ENCODE assay signal across 15 cellular contexts in genomic region chr14:98580131-98580678, GRCh38.
A peak's percentile ranks its signal among the peaks of the same experiment; 100 is the strongest.
DNase-seq lines count a peak whose midpoint lies in the region; ATAC-seq, FAIRE-seq and TF ChIP-seq lines count a peak whose summit lies in the region.
"Had no signal": no experiment of that assay in that cellular context is flagged by ENCODE, and none has a peak within 500 bp of the region (broad histone marks: within the 10 kb centered on the region; RNA-seq: fewer than 3 reads in every experiment).

No MANE protein-coding gene starts in this region.

- peaks cover 8% of the 10 kb centered on the region for H3K27me3 Mint-ChIP-seq in endodermal cell (ENCODE audit: insufficient read depth)

- H3K27ac Mint-ChIP-seq in endodermal cell, result no peak overlapping the region
- H3K27ac Mint-ChIP-seq: mesothelial cell of epicardium had no signal

- H3K9ac ChIP-seq in HepG2 (ENCODE audit: insufficient read depth, low read depth, low read length) (no peak overlapping the region), endodermal cell (ENCODE audit: extremely low read depth, low read length, poor library complexity, severe bottlenecking) (no peak overlapping the region)
- H3K9ac ChIP-seq: parathyroid adenoma had no signal

- under 1% methylated on average over 3 of the region's 3 CpGs for WGBS in HepG2 (ENCODE audit: low lambda C conversion rate)
- 2% methylated on average over 3 of the region's 3 CpGs for WGBS in right lobe of liver (ENCODE audit: insufficient coverage, low coverage, low lambda C conversion rate, missing lambda C conversion rate)
- no CpG with 5 or more reads among the region's 3 CpGs for WGBS in endodermal cell (ENCODE audit: insufficient coverage in 1 of 2, insufficient read length in 1 of 2), 2 experiments

- no peak for FAIRE-seq in HepG2 (lab: Jason Lieb, UNC)

- H3K4me2 ChIP-seq in HepG2 (ENCODE audit: low read depth, low read length), result no peak overlapping the region

- POLR2A ChIA-PET in HepG2 (lab: Yijun Ruan, JAX), result no interaction called here

- no peaks in the 10 kb centered on the region for H3K9me3 Mint-ChIP-seq in endodermal cell
- H3K9me3 Mint-ChIP-seq: mesothelial cell of epicardium had no signal

- no TSS peak for BruUV-seq in HepG2 (replicated peaks; lab: Mats Ljungman, UMichigan)

- H3K4me3 ChIP-seq in HepG2 (replicated peaks in 1 of 3; ENCODE audit: insufficient read depth in 1 of 3, low read depth in 2 of 3, low read length in 3 of 3) (no peak overlapping the region), right lobe of liver (no peak overlapping the region), endodermal cell (ENCODE audit: low read length) (no peak overlapping the region)

- TF ChIP-seq POLR2A in HepG2 (IDR thresholded peaks at IDR 0.05; ENCODE audit: insufficient read depth in 1 of 2, low read depth in 2 of 2, low read length in 2 of 2) (no peak), right lobe of liver (IDR thresholded peaks at IDR 0.05) (no peak)

- H3K36me3 Mint-ChIP-seq in endodermal cell (ENCODE audit: low read depth), result no peaks in the 10 kb centered on the region
- H3K36me3 Mint-ChIP-seq: mesothelial cell of epicardium had no signal

- no peak for ATAC-seq in HepG2
- ATAC-seq in right lobe of liver, result no peak
- ATAC-seq in GM19023 (IDR thresholded peaks at IDR 0.05; ENCODE audit: unreplicated experiment), result no peak

- no peak for TF ChIP-seq CTCF in HepG2 (CRISPR knock-in tag; IDR thresholded peaks at IDR 0.05)
- no peak for TF ChIP-seq CTCF in right lobe of liver (IDR thresholded peaks at IDR 0.05)
- TF ChIP-seq CTCF in endodermal cell (conservative IDR thresholded peaks at IDR 0.05), result no peak
- no peak for TF ChIP-seq CTCF in GM10266 (IDR thresholded peaks at IDR 0.05; ENCODE audit: control insufficient read depth, insufficient read depth, low read depth, missing control alignments)

- no peaks in the 10 kb centered on the region for H3K27me3 ChIP-seq in HepG2 (ENCODE audit: control insufficient read depth in 1 of 2, insufficient read depth in 2 of 2, low read length in 2 of 2)
- no peaks in the 10 kb centered on the region for H3K27me3 ChIP-seq in right lobe of liver
- H3K27me3 ChIP-seq in endodermal cell (ENCODE audit: control insufficient read depth, insufficient read depth, low read length, poor library complexity, severe bottlenecking), result no peaks in the 10 kb centered on the region

- DNase-seq in HepG2 (ENCODE audit: low spot score) (no peak), right lobe of liver (no peak), endodermal cell (peak; percentile 69), NCI-H345 (lab: John Stamatoyannopoulos, UW) (no peak), GM10266 (ENCODE audit: extremely low spot score) (no peak), GM03348 (ENCODE audit: low spot score) (no peak)
- DNase-seq: amygdala; C1 segment of cervical spinal cord; effector CD8-positive, alpha-beta T cell; glutamatergic neuron; NCI-H774 had no signal

- H3K4me3 Mint-ChIP-seq in endodermal cell, result no peak overlapping the region
- H3K4me3 Mint-ChIP-seq: mesothelial cell of epicardium had no signal

- no peak for TF ChIP-seq EP300 in HepG2 (IDR thresholded peaks at IDR 0.05; ENCODE audit: low read depth in 2 of 2, low read length in 2 of 2)
- TF ChIP-seq EP300 in HepG2 (CRISPR knock-in tag; IDR thresholded peaks at IDR 0.05; ENCODE audit: borderline replicate concordance), result no peak

- H3K27ac ChIP-seq in HepG2 (ENCODE audit: extremely low read length, insufficient read depth, low read length) (no peak overlapping the region), right lobe of liver (no peak overlapping the region), endodermal cell (ENCODE audit: low read depth, low read length) (no peak overlapping the region)
- H3K27ac ChIP-seq: parathyroid adenoma had no signal

- H3K4me1 ChIP-seq in HepG2 (ENCODE audit: insufficient read depth, low read length), result no peaks in the 10 kb centered on the region
- no peaks in the 10 kb centered on the region for H3K4me1 ChIP-seq in right lobe of liver
- no peaks in the 10 kb centered on the region for H3K4me1 ChIP-seq in endodermal cell (ENCODE audit: control insufficient read depth, insufficient read depth, low read length)
- H3K4me1 ChIP-seq: parathyroid adenoma had no signal

- CTCF ChIA-PET in HepG2 (lab: Yijun Ruan, JAX; ENCODE audit: low intra/inter-chr PET ratio, low total read pairs), result no interaction called here

- no peak overlapping the region for H2AFZ ChIP-seq in HepG2 (ENCODE audit: low read length)
- H2AFZ ChIP-seq: parathyroid adenoma had no signal

- intact Hi-C loops in HepG2 (cut with micrococcal nuclease; ENCODE audit: unreplicated experiment) (no loop called here), right lobe of liver (cut with DNase I) (no loop called here)

- in situ Hi-C loops in HepG2 (cut with HindIII; ENCODE audit: extremely low pct_ligation_motif_present, low pct_unique_long_range_greater_than_20kb), result no loop called here

- H3K79me2 ChIP-seq in HepG2 (ENCODE audit: insufficient read depth, low read length), result no peaks in the 10 kb centered on the region
- H3K79me2 ChIP-seq: parathyroid adenoma had no signal

- no peak for TF ChIP-seq RAD21 in HepG2 (CRISPR knock-in tag; IDR thresholded peaks at IDR 0.05)

- H4K20me1 ChIP-seq in HepG2 (ENCODE audit: insufficient read depth, low read length), result no peaks in the 10 kb centered on the region

- H3K36me3 ChIP-seq in HepG2 (replicated peaks in 1 of 2; ENCODE audit: control insufficient read depth in 1 of 2, insufficient read depth in 2 of 2, low read length in 2 of 2) (no peaks in the 10 kb centered on the region), right lobe of liver (no peaks in the 10 kb centered on the region), endodermal cell (ENCODE audit: control insufficient read depth, insufficient read depth, low read length) (no peaks in the 10 kb centered on the region)

- H3K9me3 ChIP-seq in HepG2 (ENCODE audit: low read length) (peaks cover 88% of the 10 kb centered on the region), right lobe of liver (no peaks in the 10 kb centered on the region), endodermal cell (ENCODE audit: control insufficient read depth, low read length) (no peaks in the 10 kb centered on the region)

- no peaks in the 10 kb centered on the region for H3K4me1 Mint-ChIP-seq in endodermal cell
- H3K4me1 Mint-ChIP-seq: mesothelial cell of epicardium had no signal

TF ChIP-seq in HepG2, 621 proteins besides CTCF, POLR2A, EP300 and RAD21:
- TF ChIP-seq ZNF775 (CRISPR knock-in tag; IDR thresholded peaks at IDR 0.05; ENCODE audit: borderline replicate concordance) (no peak), REST (IDR thresholded peaks at IDR 0.05; ENCODE audit: borderline replicate concordance in 1 of 2, low read depth in 1 of 2, low read length in 2 of 2) (peak; percentile 27 to 90), MIER2 (CRISPR knock-in tag; IDR thresholded peaks at IDR 0.05) (peak; percentile 76; the same call in 1 of the 2 replicates)
TF ChIP-seq in HepG2: peak in this region for 2.

TF ChIP-seq in PFSK-1, 5 proteins besides CTCF, POLR2A, EP300 and RAD21:
- TF ChIP-seq REST (IDR thresholded peaks at IDR 0.05; ENCODE audit: insufficient read depth in 1 of 2, low read depth in 2 of 2, low read length in 2 of 2) (peak; percentile 37 to 90; a peak in 3 of 4 replicates), POLR2AphosphoS5 (IDR thresholded peaks at IDR 0.05; ENCODE audit: low read depth, low read length) (no peak)
TF ChIP-seq in PFSK-1: peak in this region for 1.
